Comparison of ENCODE assay signal across 8 cellular contexts in genomic region chr4:164977243-164978164, GRCh38. TPM values are rescaled to one million over a fixed set of nuclear protein-coding genes. Genes with fewer than 3 reads are reported as not detected.
DNase-seq lines count a peak whose midpoint lies in the region; ATAC-seq and FAIRE-seq lines count a peak whose summit lies in the region.
"Had no signal": no experiment of that assay in that cellular context is flagged by ENCODE, and none has a peak within 500 bp of the region (broad histone marks: within the 10 kb centered on the region; RNA-seq: fewer than 3 reads in every experiment).

Gene TRIM61 (minus strand): TSS chr4:164977657. CDS start chr4:164970002, 7,655 bp downstream.

- no peak within 1 kb of the TSS for H3K23ac ChIP-seq in trophoblast cell (ENCODE audit: low read length)

- no peaks in the 10 kb centered on the region for H3K27me3 ChIP-seq in trophoblast cell (ENCODE audit: insufficient read depth, low read length)

- H4K91ac ChIP-seq in trophoblast cell (ENCODE audit: low read depth, low read length): peak within 1 kb of the TSS; percentile 42

- H3K36me3 ChIP-seq in trophoblast cell (ENCODE audit: control insufficient read depth in 1 of 2, insufficient read depth in 2 of 2, low read length in 2 of 2) (peaks cover 4% of the 10 kb centered on the region in 2 experiments), urinary bladder (ENCODE audit: insufficient read depth) (no peaks in the 10 kb centered on the region)

- peak within 1 kb of the TSS; percentile 79 for H4K12ac ChIP-seq in trophoblast cell (ENCODE audit: low read depth, low read length)

- no peak within 1 kb of the TSS for H2AK5ac ChIP-seq in trophoblast cell (ENCODE audit: low read length)

- peak within 1 kb of the TSS; percentile 36 for H2BK5ac ChIP-seq in trophoblast cell (ENCODE audit: low read depth, low read length, poor library complexity)

- H3K4ac ChIP-seq in trophoblast cell (ENCODE audit: low read depth, low read length): peak within 1 kb of the TSS; percentile 61

- peaks cover 1% of the 10 kb centered on the region for H3K79me2 ChIP-seq in trophoblast cell (ENCODE audit: control insufficient read depth, insufficient read depth, low read length, poor library complexity)

- WGBS in trophoblast cell (ENCODE audit: extremely low coverage, insufficient coverage, insufficient read length): no CpG with 5 or more reads among the region's 27 CpGs
- 11% methylated on average over 27 of the region's 27 CpGs for WGBS in urinary bladder

- no peak within 1 kb of the TSS for H3K27ac ChIP-seq in trophoblast cell (ENCODE audit: low read depth, low read length)
- no peak within 1 kb of the TSS for H3K27ac ChIP-seq in urinary bladder (ENCODE audit: low read depth)

- peaks cover 2 to 4% of the 10 kb centered on the region in 2 experiments for H3K4me1 ChIP-seq in trophoblast cell (ENCODE audit: control insufficient read depth in 1 of 2, insufficient read depth in 2 of 2, low read length in 2 of 2)
- peaks cover 2% of the 10 kb centered on the region for H3K4me1 ChIP-seq in urinary bladder (ENCODE audit: insufficient read depth)

- H2AFZ ChIP-seq in trophoblast cell (ENCODE audit: insufficient read depth, low read length, poor library complexity): peak within 1 kb of the TSS; percentile 89

- peak within 1 kb of the TSS; percentile 95 for H3K9ac ChIP-seq in trophoblast cell (ENCODE audit: low read length)

- no peak within 1 kb of the TSS for H2BK12ac ChIP-seq in trophoblast cell (ENCODE audit: low read length)

- peak; percentile 97 for FAIRE-seq in GM19239 (lab: Jason Lieb, UNC)

- peak; percentile 73 for DNase-seq in GM19239 (ENCODE audit: insufficient read length, low spot score)
- peak; percentile 61 for DNase-seq in activated CD8-positive, alpha-beta memory T cell treated with anti-CD3 and anti-CD28 coated beads, Interleukin-2, amount 50 U/mL, for 4 hours
- peak; percentile 42 for DNase-seq in fibroblast of gingiva (ENCODE audit: low read depth)
- DNase-seq in trophoblast cell: no peak
- no peak for DNase-seq in UCSD-AML1 (lab: John Stamatoyannopoulos, UW; ENCODE audit: unreplicated experiment)

- peak within 1 kb of the TSS; percentile 65 for H3K14ac ChIP-seq in trophoblast cell (ENCODE audit: low read length)

- peak within 1 kb of the TSS; percentile 69 for H3K18ac ChIP-seq in trophoblast cell (ENCODE audit: low read length)

- ATAC-seq in HG03342 (IDR thresholded peaks at IDR 0.05; ENCODE audit: unreplicated experiment): peak; percentile 69

- H3K4me3 ChIP-seq in trophoblast cell (ENCODE audit: low read depth, low read length) (peak within 1 kb of the TSS; percentile 89), urinary bladder (ENCODE audit: low read depth, low read length) (peak within 1 kb of the TSS; percentile 57)

- peaks cover 5% of the 10 kb centered on the region for H3K79me1 ChIP-seq in trophoblast cell (ENCODE audit: low read length)

- H2BK120ac ChIP-seq in trophoblast cell (ENCODE audit: insufficient read depth, low read length, poor library complexity): peak within 1 kb of the TSS; percentile 25

- H3K4me2 ChIP-seq in trophoblast cell (ENCODE audit: low read length): peak within 1 kb of the TSS; percentile 91

- H4K8ac ChIP-seq in trophoblast cell (ENCODE audit: low read depth, low read length): peak within 1 kb of the TSS; percentile 98

- no peaks in the 10 kb centered on the region for H3K9me3 ChIP-seq in trophoblast cell (ENCODE audit: insufficient read depth, low read depth, low read length)

RNA-seq across cellular contexts. Expression of gene TRIM61, which starts in this region (rescaled TPM):
- 3.1 TPM in 2 replicates for polyA plus RNA-seq in trophoblast cell (2013)
- total RNA-seq in urinary bladder: 3.6 TPM
- polyA plus RNA-seq in urinary bladder: 0.94 TPM
- total RNA-seq: glomerular endothelial cell had no signal

Comparison
In these comparisons a context has a peak if more than half of its experiments do, and no peak if none do; other contexts are left out.
1. DNase-seq: peak in GM19239 (single experiment), activated CD8-positive, alpha-beta memory T cell treated with anti-CD3 and anti-CD28 coated beads, Interleukin-2, amount 50 U/mL, for 4 hours (single experiment) and fibroblast of gingiva (single experiment); none in trophoblast cell (0 of 2) and UCSD-AML1 (single experiment).